2 cellular contexts compared by ENCODE assay signal in genomic region chr12:65739606-65740005, GRCh38.
TF ChIP-seq lines count a peak whose summit lies in the region.

No MANE protein-coding gene starts in this region.

TF ChIP-seq in HepG2, 621 proteins besides CTCF, POLR2A, EP300 and RAD21:
- TF ChIP-seq ZNF512B (CRISPR knock-in tag; IDR thresholded peaks at IDR 0.05; ENCODE audit: borderline replicate concordance), result no peak
- TF ChIP-seq ATF7 (IDR thresholded peaks at IDR 0.05), result peak; percentile 71
- TF ChIP-seq ATF7 (CRISPR knock-in tag; IDR thresholded peaks at IDR 0.05), result no peak

TF ChIP-seq in K562, 482 proteins besides CTCF, POLR2A, EP300 and RAD21 (continued from another document):
- 0 out of 2 replicates have a peak, but pooled peaks have one; percentile 10 for TF ChIP-seq ATF3 (IDR thresholded peaks at IDR 0.05)
- no peak for TF ChIP-seq ATF3 (CRISPR knock-in tag; conservative IDR thresholded peaks at IDR 0.05)
- no peak for TF ChIP-seq FOXJ2 (tag; IDR thresholded peaks at IDR 0.05)
- TF ChIP-seq KDM1A (IDR thresholded peaks at IDR 0.05), result no peak
TF ChIP-seq in K562: peak in this region for 1.
